ENCODE assay signal across 1 cellular context in genomic region chr12:121399391-121400331, GRCh38.
TF ChIP-seq lines count a peak whose summit lies in the region.

TSS of gene RNF34 (plus strand) at chr12:121400118. CDS start at chr12:121400213, 95 bp downstream.

TF ChIP-seq in HepG2, 621 proteins besides CTCF, POLR2A, EP300 and RAD21 (continued from another document and continues in another):
- TF ChIP-seq, protein P1, sequence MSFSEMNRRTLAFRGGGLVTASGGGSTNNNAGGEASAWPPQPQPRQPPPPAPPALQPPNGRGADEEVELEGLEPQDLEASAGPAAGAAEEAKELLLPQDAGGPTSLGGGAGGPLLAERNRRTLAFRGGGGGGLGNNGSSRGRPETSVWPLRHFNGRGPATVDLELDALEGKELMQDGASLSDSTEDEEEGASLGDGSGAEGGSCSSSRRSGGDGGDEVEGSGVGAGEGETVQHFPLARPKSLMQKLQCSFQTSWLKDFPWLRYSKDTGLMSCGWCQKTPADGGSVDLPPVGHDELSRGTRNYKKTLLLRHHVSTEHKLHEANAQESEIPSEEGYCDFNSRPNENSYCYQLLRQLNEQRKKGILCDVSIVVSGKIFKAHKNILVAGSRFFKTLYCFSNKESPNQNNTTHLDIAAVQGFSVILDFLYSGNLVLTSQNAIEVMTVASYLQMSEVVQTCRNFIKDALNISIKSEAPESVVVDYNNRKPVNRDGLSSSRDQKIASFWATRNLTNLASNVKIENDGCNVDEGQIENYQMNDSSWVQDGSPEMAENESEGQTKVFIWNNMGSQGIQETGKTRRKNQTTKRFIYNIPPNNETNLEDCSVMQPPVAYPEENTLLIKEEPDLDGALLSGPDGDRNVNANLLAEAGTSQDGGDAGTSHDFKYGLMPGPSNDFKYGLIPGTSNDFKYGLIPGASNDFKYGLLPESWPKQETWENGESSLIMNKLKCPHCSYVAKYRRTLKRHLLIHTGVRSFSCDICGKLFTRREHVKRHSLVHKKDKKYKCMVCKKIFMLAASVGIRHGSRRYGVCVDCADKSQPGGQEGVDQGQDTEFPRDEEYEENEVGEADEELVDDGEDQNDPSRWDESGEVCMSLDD (CRISPR knock-in tag; IDR thresholded peaks at IDR 0.05; ENCODE audit: borderline replicate concordance) = no peak
- TF ChIP-seq ZNF256 (CRISPR knock-in tag; conservative IDR thresholded peaks at IDR 0.05) (0 out of 2 replicates have a peak, but pooled peaks have one; percentile 46), YEATS4 (CRISPR knock-in tag; IDR thresholded peaks at IDR 0.05; ENCODE audit: borderline replicate concordance) (peak; percentile 79; the same call in 1 of the 2 replicates), MED8 (CRISPR knock-in tag; IDR thresholded peaks at IDR 0.05; ENCODE audit: insufficient replicate concordance) (peak; percentile 70), ZFP82 (CRISPR knock-in tag; IDR thresholded peaks at IDR 0.05; ENCODE audit: borderline replicate concordance) (no peak), NFE2L1 (CRISPR knock-in tag; IDR thresholded peaks at IDR 0.05; ENCODE audit: borderline replicate concordance) (no peak), RAD51 (IDR thresholded peaks at IDR 0.05; ENCODE audit: borderline replicate concordance) (no peak), AGO1 (IDR thresholded peaks at IDR 0.05; ENCODE audit: low read depth, low read length, poor library complexity, severe bottlenecking) (peak; percentile 60), GTF2F1 (IDR thresholded peaks at IDR 0.05; ENCODE audit: low read length) (no peak), ZHX1 (CRISPR knock-in tag; IDR thresholded peaks at IDR 0.05; ENCODE audit: low read depth) (no peak), ZNF781 (CRISPR knock-in tag; IDR thresholded peaks at IDR 0.05; ENCODE audit: borderline replicate concordance, not compliant biosample characterization) (no peak), ZSCAN31 (CRISPR knock-in tag; IDR thresholded peaks at IDR 0.05; ENCODE audit: low read depth) (no peak; the same call in none of the 2 replicates), TBL1XR1 (IDR thresholded peaks at IDR 0.05; ENCODE audit: borderline replicate concordance, low read length, partially characterized antibody) (no peak), PCBP2 (optimal IDR thresholded peaks at IDR 0.05; ENCODE audit: low read depth, low read length, poor library complexity, severe bottlenecking) (no peak), NFRKB (IDR thresholded peaks at IDR 0.05) (no peak), DNMT1 (CRISPR knock-in tag; IDR thresholded peaks at IDR 0.05) (no peak), ZNF468 (CRISPR knock-in tag; IDR thresholded peaks at IDR 0.05) (no peak), JARID2 (CRISPR knock-in tag; IDR thresholded peaks at IDR 0.05; ENCODE audit: insufficient replicate concordance) (no peak), ZNF580 (CRISPR knock-in tag; IDR thresholded peaks at IDR 0.05; ENCODE audit: borderline replicate concordance, low read depth) (peak; percentile 70; the same call in 1 of the 2 replicates), NFIC (IDR thresholded peaks at IDR 0.05; ENCODE audit: low read length) (no peak; the same call in 1 of the 2 replicates), ZNF891 (CRISPR knock-in tag; IDR thresholded peaks at IDR 0.05) (no peak; the same call in 1 of the 2 replicates), FOXA3 (CRISPR knock-in tag; IDR thresholded peaks at IDR 0.05) (peak; percentile 50), ZFP1 (CRISPR knock-in tag; IDR thresholded peaks at IDR 0.05) (0 out of 2 replicates have a peak, but pooled peaks have one; percentile 13), NR3C1 (CRISPR knock-in tag; IDR thresholded peaks at IDR 0.05) (no peak), AHR (CRISPR knock-in tag; IDR thresholded peaks at IDR 0.05) (no peak), ZNF234 (CRISPR knock-in tag; conservative IDR thresholded peaks at IDR 0.05) (no peak), ZNF564 (CRISPR knock-in tag; IDR thresholded peaks at IDR 0.05) (peak; percentile 37; the same call in 1 of the 2 replicates), NRL (CRISPR knock-in tag; IDR thresholded peaks at IDR 0.05; ENCODE audit: borderline replicate concordance) (peak; percentile 13; the same call in 1 of the 2 replicates), ZNF720 (CRISPR knock-in tag; IDR thresholded peaks at IDR 0.05) (no peak), IKZF5 (CRISPR knock-in tag; IDR thresholded peaks at IDR 0.05) (peak; percentile 67; the same call in 1 of the 2 replicates), PAF1 (CRISPR knock-in tag; IDR thresholded peaks at IDR 0.05) (no peak), ZBTB8A (CRISPR knock-in tag; IDR thresholded peaks at IDR 0.05; ENCODE audit: borderline replicate concordance, low read depth) (no peak), KDM2A (CRISPR knock-in tag; IDR thresholded peaks at IDR 0.05; ENCODE audit: borderline replicate concordance, low read depth) (peak; percentile 66), RARG (CRISPR knock-in tag; IDR thresholded peaks at IDR 0.05; ENCODE audit: low read depth) (no peak), SAFB2 (CRISPR knock-in tag; IDR thresholded peaks at IDR 0.05; ENCODE audit: borderline replicate concordance, low read depth) (no peak; the same call in 1 of the 2 replicates), ZNF616 (CRISPR knock-in tag; IDR thresholded peaks at IDR 0.05; ENCODE audit: low read depth) (no peak), ZNF597 (CRISPR knock-in tag; IDR thresholded peaks at IDR 0.05) (no peak), FOXO1 (CRISPR knock-in tag; IDR thresholded peaks at IDR 0.05) (no peak; the same call in 1 of the 2 replicates)
- TF ChIP-seq, protein P2, sequence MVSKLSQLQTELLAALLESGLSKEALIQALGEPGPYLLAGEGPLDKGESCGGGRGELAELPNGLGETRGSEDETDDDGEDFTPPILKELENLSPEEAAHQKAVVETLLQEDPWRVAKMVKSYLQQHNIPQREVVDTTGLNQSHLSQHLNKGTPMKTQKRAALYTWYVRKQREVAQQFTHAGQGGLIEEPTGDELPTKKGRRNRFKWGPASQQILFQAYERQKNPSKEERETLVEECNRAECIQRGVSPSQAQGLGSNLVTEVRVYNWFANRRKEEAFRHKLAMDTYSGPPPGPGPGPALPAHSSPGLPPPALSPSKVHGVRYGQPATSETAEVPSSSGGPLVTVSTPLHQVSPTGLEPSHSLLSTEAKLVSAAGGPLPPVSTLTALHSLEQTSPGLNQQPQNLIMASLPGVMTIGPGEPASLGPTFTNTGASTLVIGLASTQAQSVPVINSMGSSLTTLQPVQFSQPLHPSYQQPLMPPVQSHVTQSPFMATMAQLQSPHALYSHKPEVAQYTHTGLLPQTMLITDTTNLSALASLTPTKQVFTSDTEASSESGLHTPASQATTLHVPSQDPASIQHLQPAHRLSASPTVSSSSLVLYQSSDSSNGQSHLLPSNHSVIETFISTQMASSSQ (IDR thresholded peaks at IDR 0.05; ENCODE audit: low read depth) = no peak; the same call in 1 of the 2 replicates
- TF ChIP-seq, protein P2 (CRISPR knock-in tag; IDR thresholded peaks at IDR 0.05; ENCODE audit: borderline replicate concordance) = no peak
- TF ChIP-seq, protein P3, sequence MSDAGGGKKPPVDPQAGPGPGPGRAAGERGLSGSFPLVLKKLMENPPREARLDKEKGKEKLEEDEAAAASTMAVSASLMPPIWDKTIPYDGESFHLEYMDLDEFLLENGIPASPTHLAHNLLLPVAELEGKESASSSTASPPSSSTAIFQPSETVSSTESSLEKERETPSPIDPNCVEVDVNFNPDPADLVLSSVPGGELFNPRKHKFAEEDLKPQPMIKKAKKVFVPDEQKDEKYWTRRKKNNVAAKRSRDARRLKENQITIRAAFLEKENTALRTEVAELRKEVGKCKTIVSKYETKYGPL (CRISPR knock-in tag; IDR thresholded peaks at IDR 0.05) = no peak; the same call in 1 of the 2 replicates
- TF ChIP-seq, protein P4, sequence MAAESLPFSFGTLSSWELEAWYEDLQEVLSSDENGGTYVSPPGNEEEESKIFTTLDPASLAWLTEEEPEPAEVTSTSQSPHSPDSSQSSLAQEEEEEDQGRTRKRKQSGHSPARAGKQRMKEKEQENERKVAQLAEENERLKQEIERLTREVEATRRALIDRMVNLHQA (CRISPR knock-in tag; IDR thresholded peaks at IDR 0.05) = no peak
- TF ChIP-seq, protein P5, sequence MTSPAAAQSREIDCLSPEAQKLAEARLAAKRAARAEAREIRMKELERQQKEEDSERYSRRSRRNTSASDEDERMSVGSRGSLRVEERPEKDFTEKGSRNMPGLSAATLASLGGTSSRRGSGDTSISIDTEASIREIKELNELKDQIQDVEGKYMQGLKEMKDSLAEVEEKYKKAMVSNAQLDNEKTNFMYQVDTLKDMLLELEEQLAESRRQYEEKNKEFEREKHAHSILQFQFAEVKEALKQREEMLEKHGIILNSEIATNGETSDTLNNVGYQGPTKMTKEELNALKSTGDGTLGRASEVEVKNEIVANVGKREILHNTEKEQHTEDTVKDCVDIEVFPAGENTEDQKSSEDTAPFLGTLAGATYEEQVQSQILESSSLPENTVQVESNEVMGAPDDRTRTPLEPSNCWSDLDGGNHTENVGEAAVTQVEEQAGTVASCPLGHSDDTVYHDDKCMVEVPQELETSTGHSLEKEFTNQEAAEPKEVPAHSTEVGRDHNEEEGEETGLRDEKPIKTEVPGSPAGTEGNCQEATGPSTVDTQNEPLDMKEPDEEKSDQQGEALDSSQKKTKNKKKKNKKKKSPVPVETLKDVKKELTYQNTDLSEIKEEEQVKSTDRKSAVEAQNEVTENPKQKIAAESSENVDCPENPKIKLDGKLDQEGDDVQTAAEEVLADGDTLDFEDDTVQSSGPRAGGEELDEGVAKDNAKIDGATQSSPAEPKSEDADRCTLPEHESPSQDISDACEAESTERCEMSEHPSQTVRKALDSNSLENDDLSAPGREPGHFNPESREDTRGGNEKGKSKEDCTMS (CRISPR knock-in tag; conservative IDR thresholded peaks at IDR 0.05) = no peak
- TF ChIP-seq, protein P6, sequence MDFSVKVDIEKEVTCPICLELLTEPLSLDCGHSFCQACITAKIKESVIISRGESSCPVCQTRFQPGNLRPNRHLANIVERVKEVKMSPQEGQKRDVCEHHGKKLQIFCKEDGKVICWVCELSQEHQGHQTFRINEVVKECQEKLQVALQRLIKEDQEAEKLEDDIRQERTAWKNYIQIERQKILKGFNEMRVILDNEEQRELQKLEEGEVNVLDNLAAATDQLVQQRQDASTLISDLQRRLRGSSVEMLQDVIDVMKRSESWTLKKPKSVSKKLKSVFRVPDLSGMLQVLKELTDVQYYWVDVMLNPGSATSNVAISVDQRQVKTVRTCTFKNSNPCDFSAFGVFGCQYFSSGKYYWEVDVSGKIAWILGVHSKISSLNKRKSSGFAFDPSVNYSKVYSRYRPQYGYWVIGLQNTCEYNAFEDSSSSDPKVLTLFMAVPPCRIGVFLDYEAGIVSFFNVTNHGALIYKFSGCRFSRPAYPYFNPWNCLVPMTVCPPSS (IDR thresholded peaks at IDR 0.05) = no peak
- TF ChIP-seq, protein P7, sequence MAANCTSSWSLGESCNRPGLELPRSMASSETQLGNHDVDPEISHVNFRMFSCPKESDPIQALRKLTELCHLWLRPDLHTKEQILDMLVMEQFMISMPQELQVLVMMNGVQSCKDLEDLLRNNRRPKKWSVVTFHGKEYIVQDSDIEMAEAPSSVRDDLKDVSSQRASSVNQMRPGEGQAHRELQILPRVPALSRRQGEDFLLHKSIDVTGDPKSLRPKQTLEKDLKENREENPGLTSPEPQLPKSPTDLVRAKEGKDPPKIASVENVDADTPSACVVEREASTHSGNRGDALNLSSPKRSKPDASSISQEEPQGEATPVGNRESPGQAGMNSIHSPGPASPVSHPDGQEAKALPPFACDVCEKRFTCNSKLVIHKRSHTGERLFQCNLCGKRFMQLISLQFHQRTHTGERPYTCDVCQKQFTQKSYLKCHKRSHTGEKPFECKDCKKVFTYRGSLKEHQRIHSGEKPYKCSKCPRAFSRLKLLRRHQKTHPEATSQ (CRISPR knock-in tag; IDR thresholded peaks at IDR 0.05; ENCODE audit: borderline replicate concordance) = no peak
